1 cellular context compared by ENCODE assay signal in genomic region chr19:49118565-49119410, GRCh38.
TF ChIP-seq lines count a peak whose summit lies in the region.

TSS of gene C19orf73 (minus strand) at chr19:49119143. CDS start at chr19:49119022, 121 bp downstream.

TF ChIP-seq in GM12878, 131 proteins besides CTCF, POLR2A, EP300 and RAD21 (continued from another document and continues in another):
- no peak for TF ChIP-seq REST (IDR thresholded peaks at IDR 0.05; ENCODE audit: low read depth, low read length)
- no peak for TF ChIP-seq USF1 (IDR thresholded peaks at IDR 0.05; ENCODE audit: borderline replicate concordance, extremely low read length, insufficient read depth, low read depth, low read length)
- TF ChIP-seq, protein P1, sequence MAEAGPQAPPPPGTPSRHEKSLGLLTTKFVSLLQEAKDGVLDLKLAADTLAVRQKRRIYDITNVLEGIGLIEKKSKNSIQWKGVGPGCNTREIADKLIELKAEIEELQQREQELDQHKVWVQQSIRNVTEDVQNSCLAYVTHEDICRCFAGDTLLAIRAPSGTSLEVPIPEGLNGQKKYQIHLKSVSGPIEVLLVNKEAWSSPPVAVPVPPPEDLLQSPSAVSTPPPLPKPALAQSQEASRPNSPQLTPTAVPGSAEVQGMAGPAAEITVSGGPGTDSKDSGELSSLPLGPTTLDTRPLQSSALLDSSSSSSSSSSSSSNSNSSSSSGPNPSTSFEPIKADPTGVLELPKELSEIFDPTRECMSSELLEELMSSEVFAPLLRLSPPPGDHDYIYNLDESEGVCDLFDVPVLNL (IDR thresholded peaks at IDR 0.05; ENCODE audit: low read depth, low read length) = no peak
- TF ChIP-seq MYB (IDR thresholded peaks at IDR 0.05; ENCODE audit: borderline replicate concordance, low read depth, low read length) = no peak
- no peak for TF ChIP-seq ASH2L (IDR thresholded peaks at IDR 0.05; ENCODE audit: borderline replicate concordance, low read depth)
- no peak for TF ChIP-seq PRDM15 (CRISPR knock-in tag; IDR thresholded peaks at IDR 0.05)
- TF ChIP-seq, protein P2, sequence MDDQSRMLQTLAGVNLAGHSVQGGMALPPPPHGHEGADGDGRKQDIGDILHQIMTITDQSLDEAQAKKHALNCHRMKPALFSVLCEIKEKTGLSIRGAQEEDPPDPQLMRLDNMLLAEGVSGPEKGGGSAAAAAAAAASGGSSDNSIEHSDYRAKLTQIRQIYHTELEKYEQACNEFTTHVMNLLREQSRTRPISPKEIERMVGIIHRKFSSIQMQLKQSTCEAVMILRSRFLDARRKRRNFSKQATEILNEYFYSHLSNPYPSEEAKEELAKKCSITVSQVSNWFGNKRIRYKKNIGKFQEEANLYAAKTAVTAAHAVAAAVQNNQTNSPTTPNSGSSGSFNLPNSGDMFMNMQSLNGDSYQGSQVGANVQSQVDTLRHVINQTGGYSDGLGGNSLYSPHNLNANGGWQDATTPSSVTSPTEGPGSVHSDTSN (IDR thresholded peaks at IDR 0.05; ENCODE audit: insufficient replicate concordance, low read depth, low read length) = peak; percentile 93
- peak; percentile 66; the same call in 1 of the 2 replicates for TF ChIP-seq NKRF (conservative IDR thresholded peaks at IDR 0.05)
- no peak for TF ChIP-seq POU2F2 (IDR thresholded peaks at IDR 0.05; ENCODE audit: borderline replicate concordance, low read depth, low read length)
- no peak for TF ChIP-seq NRF1 (conservative IDR thresholded peaks at IDR 0.05; ENCODE audit: low read depth, low read length)
- no peak for TF ChIP-seq SUZ12 (IDR thresholded peaks at IDR 0.05; ENCODE audit: unreplicated experiment)
- TF ChIP-seq E4F1 (IDR thresholded peaks at IDR 0.05; ENCODE audit: borderline replicate concordance, partially characterized antibody) = peak; percentile 72
- TF ChIP-seq NR2F1 (conservative IDR thresholded peaks at IDR 0.05) = peak; percentile 92
- TF ChIP-seq, protein P3, sequence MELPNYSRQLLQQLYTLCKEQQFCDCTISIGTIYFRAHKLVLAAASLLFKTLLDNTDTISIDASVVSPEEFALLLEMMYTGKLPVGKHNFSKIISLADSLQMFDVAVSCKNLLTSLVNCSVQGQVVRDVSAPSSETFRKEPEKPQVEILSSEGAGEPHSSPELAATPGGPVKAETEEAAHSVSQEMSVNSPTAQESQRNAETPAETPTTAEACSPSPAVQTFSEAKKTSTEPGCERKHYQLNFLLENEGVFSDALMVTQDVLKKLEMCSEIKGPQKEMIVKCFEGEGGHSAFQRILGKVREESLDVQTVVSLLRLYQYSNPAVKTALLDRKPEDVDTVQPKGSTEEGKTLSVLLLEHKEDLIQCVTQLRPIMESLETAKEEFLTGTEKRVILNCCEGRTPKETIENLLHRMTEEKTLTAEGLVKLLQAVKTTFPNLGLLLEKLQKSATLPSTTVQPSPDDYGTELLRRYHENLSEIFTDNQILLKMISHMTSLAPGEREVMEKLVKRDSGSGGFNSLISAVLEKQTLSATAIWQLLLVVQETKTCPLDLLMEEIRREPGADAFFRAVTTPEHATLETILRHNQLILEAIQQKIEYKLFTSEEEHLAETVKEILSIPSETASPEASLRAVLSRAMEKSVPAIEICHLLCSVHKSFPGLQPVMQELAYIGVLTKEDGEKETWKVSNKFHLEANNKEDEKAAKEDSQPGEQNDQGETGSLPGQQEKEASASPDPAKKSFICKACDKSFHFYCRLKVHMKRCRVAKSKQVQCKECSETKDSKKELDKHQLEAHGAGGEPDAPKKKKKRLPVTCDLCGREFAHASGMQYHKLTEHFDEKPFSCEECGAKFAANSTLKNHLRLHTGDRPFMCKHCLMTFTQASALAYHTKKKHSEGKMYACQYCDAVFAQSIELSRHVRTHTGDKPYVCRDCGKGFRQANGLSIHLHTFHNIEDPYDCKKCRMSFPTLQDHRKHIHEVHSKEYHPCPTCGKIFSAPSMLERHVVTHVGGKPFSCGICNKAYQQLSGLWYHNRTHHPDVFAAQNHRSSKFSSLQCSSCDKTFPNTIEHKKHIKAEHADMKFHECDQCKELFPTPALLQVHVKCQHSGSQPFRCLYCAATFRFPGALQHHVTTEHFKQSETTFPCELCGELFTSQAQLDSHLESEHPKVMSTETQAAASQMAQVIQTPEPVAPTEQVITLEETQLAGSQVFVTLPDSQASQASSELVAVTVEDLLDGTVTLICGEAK (IDR thresholded peaks at IDR 0.05; ENCODE audit: borderline replicate concordance) = peak; percentile 42; the same call in 1 of the 2 replicates
- TF ChIP-seq FOXK2 (IDR thresholded peaks at IDR 0.05) = peak; percentile 97
- peak; percentile 91 for TF ChIP-seq STAT1 (conservative IDR thresholded peaks at IDR 0.05)
- peak; percentile 96 for TF ChIP-seq JUND (IDR thresholded peaks at IDR 0.05; ENCODE audit: low read depth, low read length)
- no peak for TF ChIP-seq CUX1 (IDR thresholded peaks at IDR 0.05; ENCODE audit: insufficient replicate concordance, low read depth, low read length)
- TF ChIP-seq BCL11A (IDR thresholded peaks at IDR 0.05; ENCODE audit: low read depth, low read length) = no peak
